Comparison of ENCODE assay signal across 8 cellular contexts in genomic region chr11:73314121-73314948, GRCh38. TPM values are rescaled to one million over a fixed set of nuclear protein-coding genes. Genes with fewer than 3 reads are reported as not detected.
DNase-seq lines count a peak whose midpoint lies in the region; ATAC-seq and TF ChIP-seq lines count a peak whose summit lies in the region.

No MANE protein-coding gene starts in this region.

- POLR2A ChIA-PET in BJ (lab: Charles Lee) = interaction anchor here (0.9 to 1.4 kb wide), 2 partner anchors 9 to 20 kb away, joined by 3 to 19 read pairs; no protein-coding TSS in a partner anchor
- POLR2A ChIA-PET in naive thymus-derived CD8-positive, alpha-beta T cell (lab: Charles Lee) = interaction anchor here (0.9 kb wide), 1 partner anchor 10 kb away, joined by 3 read pairs; no protein-coding TSS in a partner anchor

- H3K9me3 ChIP-seq in colonic mucosa (no peaks in the 10 kb centered on the region), muscle layer of duodenum (ENCODE audit: control insufficient read depth in 1 of 2, low read length in 2 of 2) (no peaks in the 10 kb centered on the region)

- no peak for ATAC-seq in HG03175 (IDR thresholded peaks at IDR 0.05; ENCODE audit: unreplicated experiment)
- no peak for ATAC-seq in HG02759 (IDR thresholded peaks at IDR 0.05; ENCODE audit: unreplicated experiment)
- ATAC-seq in naive thymus-derived CD8-positive, alpha-beta T cell = no peak

- peak overlapping the region in 1 of 2 donors; percentile 2 for H3K9ac ChIP-seq in colonic mucosa (ENCODE audit: low read depth in 2 of 2, low read length in 2 of 2)

- no peaks in the 10 kb centered on the region for H3K9me3 Mint-ChIP-seq in naive thymus-derived CD8-positive, alpha-beta T cell

- H3K4me3 ChIP-seq in BJ (ENCODE audit: low read depth, low read length) (peak overlapping the region; percentile 80), colonic mucosa (no peak overlapping the region), muscle layer of duodenum (ENCODE audit: low read depth in 1 of 2, low read length in 2 of 2) (peak overlapping the region; percentile 28 to 84)

- H3K4me1 ChIP-seq in colonic mucosa (no peaks in the 10 kb centered on the region), muscle layer of duodenum (ENCODE audit: control insufficient read depth in 1 of 2, insufficient read depth in 2 of 2, low read length in 2 of 2) (peaks cover 27 to 80% of the 10 kb centered on the region in 2 donors)

- no peaks in the 10 kb centered on the region for H3K36me3 Mint-ChIP-seq in naive thymus-derived CD8-positive, alpha-beta T cell

- H3K27me3 Mint-ChIP-seq in naive thymus-derived CD8-positive, alpha-beta T cell = peaks cover 0 to 4% (median 0%) of the 10 kb centered on the region in 5 donors

- H3K27ac ChIP-seq in colonic mucosa (peak overlapping the region; percentile 34), muscle layer of duodenum (ENCODE audit: low read length) (peak overlapping the region; percentile 92)

- TF ChIP-seq CTCF in BJ (IDR thresholded peaks at IDR 0.05; ENCODE audit: insufficient read depth, low read depth, low read length) (peak; percentile 23; the same call in 1 of the 2 replicates), colonic mucosa (IDR thresholded peaks at IDR 0.05) (no peak)

- no peaks in the 10 kb centered on the region for H3K27me3 ChIP-seq in BJ (ENCODE audit: control insufficient read depth, insufficient read depth, low read length)
- no peaks in the 10 kb centered on the region for H3K27me3 ChIP-seq in colonic mucosa
- H3K27me3 ChIP-seq in muscle layer of duodenum (ENCODE audit: low read depth, low read length) = no peaks in the 10 kb centered on the region

- CTCF ChIA-PET in BJ (lab: Yijun Ruan, JAX) = interaction anchor here (1.0 to 11.3 kb wide), 7 partner anchors 10 to 79 kb away, joined by 3 to 259 read pairs (median 4); no protein-coding TSS in a partner anchor

- no peak overlapping the region for H3K4me3 Mint-ChIP-seq in naive thymus-derived CD8-positive, alpha-beta T cell

- peaks cover 22% of the 10 kb centered on the region for H3K36me3 ChIP-seq in BJ (ENCODE audit: control insufficient read depth, insufficient read depth, low read length)
- no peaks in the 10 kb centered on the region for H3K36me3 ChIP-seq in colonic mucosa
- H3K36me3 ChIP-seq in muscle layer of duodenum (ENCODE audit: control insufficient read depth in 1 of 2, insufficient read depth in 2 of 2, low read length in 2 of 2) = no peaks in the 10 kb centered on the region

- H3K27ac Mint-ChIP-seq in naive thymus-derived CD8-positive, alpha-beta T cell = peak overlapping the region in 3 of 10 donors; percentile 24 to 49 (median 40)

- DNase-seq in BJ (ENCODE audit: low read depth) (no peak), HuH-7 (ENCODE audit: low spot score) (peak; percentile 50), colonic mucosa (no peak), DMS53 (lab: John Stamatoyannopoulos, UW) (no peak)
- no peak for DNase-seq in naive thymus-derived CD8-positive, alpha-beta T cell

- intact Hi-C loops in colonic mucosa (cut with DNase I) = no loop called here

- H3K4me1 Mint-ChIP-seq in naive thymus-derived CD8-positive, alpha-beta T cell = peaks cover 0 to 13% (median under 1%) of the 10 kb centered on the region in 4 donors

RNA-seq across cellular contexts. Expression of gene ARHGEF17, which starts 6.3 kb away (rescaled TPM):
- polyA plus RNA-seq in BJ (2011; rRNA removed) = 50.3 and 85.7 TPM in 2 replicates
- polyA minus RNA-seq in BJ (2011; rRNA and poly(A)+ RNA removed) = 92.9 and 102 TPM in 2 replicates
- total RNA-seq in colonic mucosa = 10 to 100 TPM in 1 of 2 donors, 1 to 10 TPM in 1; 8.6 to 13.4 TPM
- not detected for total RNA-seq in naive thymus-derived CD8-positive, alpha-beta T cell
- polyA plus RNA-seq in naive thymus-derived CD8-positive, alpha-beta T cell = under 1 TPM in 1 of 3 donors, not detected in 2; 0.19 TPM

RNA-seq across cellular contexts. Expression of gene P2RY6, which starts 42.2 kb away (rescaled TPM):
- 0.56 and 1.5 TPM in 2 replicates for polyA plus RNA-seq in BJ (2011; rRNA removed)
- polyA minus RNA-seq in BJ (2011; rRNA and poly(A)+ RNA removed) = 0.46 and 0.90 TPM in 2 replicates
- 1 to 10 TPM in 1 of 2 donors, under 1 TPM in 1; 0.91 to 1.4 TPM for total RNA-seq in colonic mucosa
- total RNA-seq in naive thymus-derived CD8-positive, alpha-beta T cell = under 1 TPM in 1 of 2 experiments, not detected in 1; 0.52 TPM
- polyA plus RNA-seq in naive thymus-derived CD8-positive, alpha-beta T cell = not detected

Comparison
In these comparisons a context has a peak if more than half of its experiments do, and no peak if none do; other contexts are left out.
1. RNA of gene ARHGEF17, which starts 6.3 kb away (total RNA-seq): 8.6 to 13.4 TPM in colonic mucosa; not detected in naive thymus-derived CD8-positive, alpha-beta T cell; every median in the first group is over 4 times any median in the second.